24 cellular contexts compared by ENCODE assay signal in genomic region chr7:122217125-122217524, GRCh38.
DNase-seq lines count a peak whose midpoint lies in the region; ATAC-seq and TF ChIP-seq lines count a peak whose summit lies in the region.
"Had no signal": no experiment of that assay in that cellular context is flagged by ENCODE, and none has a peak within 500 bp of the region (broad histone marks: within the 10 kb centered on the region; RNA-seq: fewer than 3 reads in every experiment).

No MANE protein-coding gene starts in this region.

- no peak overlapping the region for H3K4me3 ChIP-seq in adipocyte (ENCODE audit: low read length)
- no peak overlapping the region for H3K4me3 ChIP-seq in fibroblast of mammary gland (ENCODE audit: control insufficient read depth, low read depth, low read length)
- no peak overlapping the region for H3K4me3 ChIP-seq in SK-N-SH (ENCODE audit: low read depth in 2 of 2, low read length in 1 of 2)
- H3K4me3 ChIP-seq: dorsolateral prefrontal cortex, HAP-1, K562 had no signal

- H4K20me1 ChIP-seq in SK-N-SH (ENCODE audit: insufficient read depth), result no peaks in the 10 kb centered on the region

- no peak for TF ChIP-seq RAD21 in SK-N-SH (IDR thresholded peaks at IDR 0.05; ENCODE audit: low read length)

- H3K9ac ChIP-seq in adipocyte (ENCODE audit: low read length) (no peak overlapping the region), SK-N-SH (no peak overlapping the region)

- H3K9me3 ChIP-seq in adipocyte (ENCODE audit: control insufficient read depth, low read length) (no peaks in the 10 kb centered on the region), SK-N-SH (no peaks in the 10 kb centered on the region)
- H3K9me3 ChIP-seq: HAP-1 had no signal

- DNase-seq in HCEC 1CT, result peak; percentile 16
- peak; percentile 43 for DNase-seq in adipocyte (ENCODE audit: low read depth)
- peak; percentile 58 for DNase-seq in fibroblast of mammary gland (ENCODE audit: low read depth)
- peak; percentile 45 for DNase-seq in renal cortical epithelial cell (ENCODE audit: low read depth)
- DNase-seq in SK-N-SH, result no peak
- DNase-seq: activated CD8-positive, alpha-beta T cell treated with anti-CD3 and anti-CD28 coated beads for 36 hours; activated T-cell treated with anti-CD3 and anti-CD28 coated beads for 4 hours; amniotic stem cell; caudate nucleus; CD4-positive, alpha-beta T cell; dorsolateral prefrontal cortex; erythroblast; left cardiac atrium; NCI-H1694; NCI-H2171 treated with DMSO at 0.1 percent for 48 hours; NCI-H526 treated with DMSO at 0.1 percent for 48 hours; stimulated activated CD8-positive, alpha-beta memory T cell treated with anti-CD3 and anti-CD28 coated beads, Interleukin-4, amount 100 ng/mL, for 48 hours; SW 1271 had no signal

- H3K27me3 ChIP-seq in adipocyte (replicated peaks; ENCODE audit: control insufficient read depth, insufficient read depth, low read length) (no peaks in the 10 kb centered on the region), SK-N-SH (ENCODE audit: insufficient read depth) (no peaks in the 10 kb centered on the region)
- H3K27me3 ChIP-seq: dorsolateral prefrontal cortex had no signal

- H2AFZ ChIP-seq in SK-N-SH (ENCODE audit: low read depth), result no peak overlapping the region

- no peaks in the 10 kb centered on the region for H3K9me2 ChIP-seq in SK-N-SH

- no peak for TF ChIP-seq EP300 in SK-N-SH (IDR thresholded peaks at IDR 0.05; ENCODE audit: borderline replicate concordance in 1 of 2, low read depth in 1 of 2, low read length in 1 of 2)

- H3K4me1 ChIP-seq in adipocyte (ENCODE audit: control insufficient read depth, insufficient read depth, low read length) (no peaks in the 10 kb centered on the region), SK-N-SH (ENCODE audit: control insufficient read depth in 1 of 2, insufficient read depth in 2 of 2, low read depth in 1 of 2, low read length in 1 of 2) (no peaks in the 10 kb centered on the region)
- H3K4me1 ChIP-seq: HAP-1 had no signal

- 0% methylated on average over 3 of the region's 3 CpGs for WGBS in SK-N-SH (ENCODE audit: low lambda C conversion rate)

- no peaks in the 10 kb centered on the region for H3K79me2 ChIP-seq in SK-N-SH (ENCODE audit: insufficient read depth)

- CTCF ChIA-PET in SK-N-SH (lab: Yijun Ruan, JAX), result interaction anchor here (1.2 to 2.7 kb wide), 3 partner anchors 10 to 320 kb away, joined by 3 to 14 read pairs (median 6); no protein-coding TSS in a partner anchor

- TF ChIP-seq CTCF in fibroblast of mammary gland (conservative IDR thresholded peaks at IDR 0.05; ENCODE audit: control insufficient read depth, insufficient read depth, low read depth, low read length), result no peak
- no peak for TF ChIP-seq CTCF in SK-N-SH (IDR thresholded peaks at IDR 0.05)

- ATAC-seq in GM21515 (IDR thresholded peaks at IDR 0.05; ENCODE audit: unreplicated experiment), result no peak
- no peak for ATAC-seq in HG03442 (IDR thresholded peaks at IDR 0.05; ENCODE audit: unreplicated experiment)
- ATAC-seq: activated CD8-positive, alpha-beta T cell treated with anti-CD3 and anti-CD28 coated beads for 36 hours; K562; left cardiac atrium; natural killer cell treated with Interleukin-12 subunit alpha and Interleukin-12 subunit beta and Interleukin-15 and Interleukin-18, amount 100 ng/mL, for 72 hours; sciatic nerve had no signal

- POLR2A ChIA-PET in SK-N-SH (lab: Yijun Ruan, JAX), result no interaction called here

- no peaks in the 10 kb centered on the region for H3F3A ChIP-seq in SK-N-SH (replicated peaks; ENCODE audit: insufficient read depth)

- no peak overlapping the region for H3K27ac ChIP-seq in SK-N-SH (ENCODE audit: low read depth in 2 of 2, low read length in 1 of 2)
- H3K27ac ChIP-seq: dorsolateral prefrontal cortex had no signal

- H3K36me3 ChIP-seq in adipocyte (ENCODE audit: control insufficient read depth, insufficient read depth, low read length, severe bottlenecking) (no peaks in the 10 kb centered on the region), SK-N-SH (replicated peaks in 1 of 2; ENCODE audit: control insufficient read depth in 1 of 2, insufficient read depth in 2 of 2, low read length in 1 of 2) (no peaks in the 10 kb centered on the region)
- H3K36me3 ChIP-seq: HAP-1 had no signal

- H3K4me2 ChIP-seq in SK-N-SH, result no peak overlapping the region

TF ChIP-seq in SK-N-SH, 30 proteins besides CTCF, POLR2A, EP300 and RAD21:
- TF ChIP-seq FOXM1 (IDR thresholded peaks at IDR 0.05; ENCODE audit: low read depth) (no peak), FOXJ3 (CRISPR knock-in tag; IDR thresholded peaks at IDR 0.05) (no peak), TEAD4 (IDR thresholded peaks at IDR 0.05; ENCODE audit: borderline replicate concordance, insufficient read depth) (no peak), PBX3 (IDR thresholded peaks at IDR 0.05) (no peak), EZH2phosphoT487 (IDR thresholded peaks at IDR 0.05; ENCODE audit: borderline replicate concordance, low read depth) (no peak), MXI1 (IDR thresholded peaks at IDR 0.05; ENCODE audit: low read depth, low read length) (no peak), RCOR1 (IDR thresholded peaks at IDR 0.05; ENCODE audit: low read length) (no peak), JUND (IDR thresholded peaks at IDR 0.05) (no peak)
- TF ChIP-seq, protein P1, sequence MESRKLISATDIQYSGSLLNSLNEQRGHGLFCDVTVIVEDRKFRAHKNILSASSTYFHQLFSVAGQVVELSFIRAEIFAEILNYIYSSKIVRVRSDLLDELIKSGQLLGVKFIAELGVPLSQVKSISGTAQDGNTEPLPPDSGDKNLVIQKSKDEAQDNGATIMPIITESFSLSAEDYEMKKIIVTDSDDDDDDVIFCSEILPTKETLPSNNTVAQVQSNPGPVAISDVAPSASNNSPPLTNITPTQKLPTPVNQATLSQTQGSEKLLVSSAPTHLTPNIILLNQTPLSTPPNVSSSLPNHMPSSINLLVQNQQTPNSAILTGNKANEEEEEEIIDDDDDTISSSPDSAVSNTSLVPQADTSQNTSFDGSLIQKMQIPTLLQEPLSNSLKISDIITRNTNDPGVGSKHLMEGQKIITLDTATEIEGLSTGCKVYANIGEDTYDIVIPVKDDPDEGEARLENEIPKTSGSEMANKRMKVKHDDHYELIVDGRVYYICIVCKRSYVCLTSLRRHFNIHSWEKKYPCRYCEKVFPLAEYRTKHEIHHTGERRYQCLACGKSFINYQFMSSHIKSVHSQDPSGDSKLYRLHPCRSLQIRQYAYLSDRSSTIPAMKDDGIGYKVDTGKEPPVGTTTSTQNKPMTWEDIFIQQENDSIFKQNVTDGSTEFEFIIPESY (IDR thresholded peaks at IDR 0.05; ENCODE audit: borderline replicate concordance, low read depth), result no peak
